ENCODE assay signal across 8 cellular contexts in genomic region chr19:10418281-10419199, GRCh38. TPM values are rescaled to one million over a fixed set of nuclear protein-coding genes. Genes with fewer than 3 reads are reported as not detected.
DNase-seq lines count a peak whose midpoint lies in the region; ATAC-seq and TF ChIP-seq lines count a peak whose summit lies in the region.

No MANE protein-coding gene starts in this region.

- peaks cover 42 to 58% (median 53%) of the 10 kb centered on the region in 3 donors for H3K4me1 Mint-ChIP-seq in T-cell

- DNase-seq in AG20443 (ENCODE audit: low spot score) (peak; percentile 24), T-cell (peak in 1 of 34 experiments; percentile 36), EL (no peak)
- no peak for DNase-seq in stimulated activated CD4-positive, alpha-beta T cell treated with anti-CD3 and anti-CD28 coated beads, Interleukin-4, amount 100 ng/mL, for 4 hours

- H3K27me3 Mint-ChIP-seq in T-cell, result peaks cover 42 to 49% of the 10 kb centered on the region in 2 donors

- no peak for ATAC-seq in T-cell (replicated peaks in 1 of 4)
- no peak for ATAC-seq in HG03439 (IDR thresholded peaks at IDR 0.05; ENCODE audit: unreplicated experiment)
- no peak for ATAC-seq in HG03571 (IDR thresholded peaks at IDR 0.05; ENCODE audit: unreplicated experiment)

- no peaks in the 10 kb centered on the region for H3K9me3 Mint-ChIP-seq in T-cell

- H3K4me3 ChIP-seq in GM12875 (ENCODE audit: low read depth, low read length), result peak overlapping the region; percentile 83
- H3K4me3 ChIP-seq in iPS-18a (ENCODE audit: low read length), result peak overlapping the region; percentile 45

- H3K27ac ChIP-seq in iPS-18a (ENCODE audit: low read length), result no peak overlapping the region

- no peak overlapping the region for H3K9ac ChIP-seq in iPS-18a (ENCODE audit: low read length)

- no peaks in the 10 kb centered on the region for H3K36me3 ChIP-seq in iPS-18a (ENCODE audit: control insufficient read depth, low read depth, low read length)

- POLR2A ChIA-PET in T-cell (lab: Charles Lee), result interaction anchor here in 1 of 2 donors (0.6 to 0.7 kb wide), 2 partner anchors 13 to 324 kb away, joined by 6 to 7 read pairs; no protein-coding TSS in a partner anchor

- H3K36me3 Mint-ChIP-seq in T-cell, result no peaks in the 10 kb centered on the region

- 0 out of 2 replicates have a peak, but pooled peaks have one; percentile 16 for TF ChIP-seq CTCF in GM12875 (IDR thresholded peaks at IDR 0.05; ENCODE audit: borderline replicate concordance, insufficient read depth, low read depth, low read length)

- peaks cover 84% of the 10 kb centered on the region for H3K27me3 ChIP-seq in iPS-18a (ENCODE audit: control insufficient read depth, insufficient read depth, low read length)

- CTCF ChIA-PET in T-cell (lab: Charles Lee), result interaction anchor here (0.6 to 1.9 kb wide), 6 partner anchors 10 to 145 kb away, joined by 3 to 11 read pairs (median 4); partner anchors contain the start of gene CDC37 (in 1 of the 2)

- peaks cover 8% of the 10 kb centered on the region for H3K4me1 ChIP-seq in iPS-18a (ENCODE audit: control insufficient read depth, low read depth, low read length)

- H3K9me3 ChIP-seq in iPS-18a (ENCODE audit: control insufficient read depth, low read depth, low read length), result no peaks in the 10 kb centered on the region

- peak overlapping the region in 1 of 2 donors; percentile 39 for H3K27ac Mint-ChIP-seq in T-cell

- H3K4me3 Mint-ChIP-seq in T-cell, result peak overlapping the region; percentile 2 to 72 (median 22)

RNA-seq across cellular contexts. Expression of gene PDE4A, which starts 1.8 kb away (rescaled TPM):
- 10 to 100 TPM in 1 of 5 donors, 1 to 10 TPM in 4; 2.2 to 13.3 (median 6.2) TPM for total RNA-seq in T-cell

RNA-seq across cellular contexts. Expression of gene CDC37, which starts 15.2 kb away (rescaled TPM):
- 100 to 1,000 TPM; 163 to 205 (median 190) TPM for total RNA-seq in T-cell

RNA-seq across cellular contexts. Expression of gene TYK2, which starts 38.2 kb away (rescaled TPM):
- 100 to 1,000 TPM; 277 to 346 (median 323) TPM for total RNA-seq in T-cell
